Comparison of ENCODE assay signal across 23 cellular contexts in the genomic region with DNA sequence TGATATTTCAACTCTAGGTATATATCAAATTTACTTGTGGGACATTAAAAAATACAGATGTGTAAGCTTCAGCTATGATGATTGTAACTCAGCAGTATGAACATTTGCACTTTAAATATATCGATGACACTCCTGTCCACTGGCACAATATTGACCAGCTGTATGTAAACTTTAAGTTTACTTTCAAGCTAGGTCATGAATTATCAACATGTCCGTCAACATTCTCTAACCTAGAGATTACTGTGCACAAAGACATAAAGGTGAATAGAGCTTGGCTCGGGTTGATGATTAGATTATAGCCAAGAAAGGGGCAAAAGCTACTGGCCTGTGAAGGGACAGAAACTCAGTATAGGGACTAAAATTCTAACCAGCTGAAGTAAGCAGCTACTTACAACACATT.
"Had no signal": no experiment of that assay in that cellular context is flagged by ENCODE, and none has a peak within 500 bp of the region (broad histone marks: within the 10 kb centered on the region; RNA-seq: fewer than 3 reads in every experiment).

No MANE protein-coding gene starts in this region.

- DNase-seq: islet precursor cell; left ventricle myocardium inferior; midbrain; mucosa of descending colon; naive thymus-derived CD4-positive, alpha-beta T cell; ovary; sigmoid colon; small intestine; spleen; stimulated activated CD4-positive, alpha-beta T cell treated with anti-CD3 and anti-CD28 coated beads, Interleukin-4, amount 100 ng/mL, for 4 hours; stimulated activated CD8-positive, alpha-beta memory T cell treated with anti-CD3 and anti-CD28 coated beads, Interleukin-4, amount 100 ng/mL, for 48 hours; stimulated activated naive CD4-positive, alpha-beta T cell treated with Interleukin-2 at 50 U/mL for 16 hours; stimulated activated naive CD8-positive, alpha-beta T cell treated with anti-CD3 and anti-CD28 coated beads, Interleukin-15, amount 100 ng/mL, for 72 hours; substantia nigra; uterus had no signal

- H3K4me1 Mint-ChIP-seq: naive thymus-derived CD4-positive, alpha-beta T cell; stimulated activated naive CD8-positive, alpha-beta T cell treated with anti-CD3 and anti-CD28 coated beads, Interleukin-15, amount 100 ng/mL, for 72 hours had no signal

- H3K27ac Mint-ChIP-seq: naive thymus-derived CD4-positive, alpha-beta T cell; natural killer cell treated with Interleukin-12 subunit alpha and Interleukin-12 subunit beta and Interleukin-15 and Interleukin-18, amount 100 ng/mL, for 72 hours; progenitor cell of endocrine pancreas; stimulated activated memory B cell treated with anti-CD40 and anti-IgM and Interleukin-4, amounts not matched to agents 10 μg/mL and 1 μg/mL and 100 μg/mL, for 72 hours; stimulated activated naive CD8-positive, alpha-beta T cell treated with anti-CD3 and anti-CD28 coated beads, Interleukin-15, amount 100 ng/mL, for 72 hours; type B pancreatic cell had no signal

- H3K4me1 ChIP-seq: uterus had no signal

- H3K27ac ChIP-seq: hepatocyte, left ventricle myocardium inferior, ovary, right atrium auricular region, sigmoid colon, spleen, tibial nerve, uterus had no signal

- H3K27me3 Mint-ChIP-seq: naive thymus-derived CD4-positive, alpha-beta T cell; natural killer cell treated with Interleukin-12 subunit alpha and Interleukin-12 subunit beta and Interleukin-15 and Interleukin-18, amount 100 ng/mL, for 72 hours; progenitor cell of endocrine pancreas; stimulated activated memory B cell treated with anti-CD40 and anti-IgM and Interleukin-4, amounts not matched to agents 10 μg/mL and 1 μg/mL and 100 μg/mL, for 72 hours; stimulated activated naive CD8-positive, alpha-beta T cell treated with anti-CD3 and anti-CD28 coated beads, Interleukin-15, amount 100 ng/mL, for 72 hours; type B pancreatic cell had no signal

- H3K36me3 ChIP-seq: ovary, right atrium auricular region, uterus had no signal

- H3K9me3 Mint-ChIP-seq: natural killer cell treated with Interleukin-12 subunit alpha and Interleukin-12 subunit beta and Interleukin-15 and Interleukin-18, amount 100 ng/mL, for 72 hours; stimulated activated memory B cell treated with anti-CD40 and anti-IgM and Interleukin-4, amounts not matched to agents 10 μg/mL and 1 μg/mL and 100 μg/mL, for 72 hours; type B pancreatic cell had no signal

- FAIRE-seq: small intestine had no signal

- H3K4me3 Mint-ChIP-seq: naive thymus-derived CD4-positive, alpha-beta T cell; natural killer cell treated with Interleukin-12 subunit alpha and Interleukin-12 subunit beta and Interleukin-15 and Interleukin-18, amount 100 ng/mL, for 72 hours; stimulated activated memory B cell treated with anti-CD40 and anti-IgM and Interleukin-4, amounts not matched to agents 10 μg/mL and 1 μg/mL and 100 μg/mL, for 72 hours; stimulated activated naive CD8-positive, alpha-beta T cell treated with anti-CD3 and anti-CD28 coated beads, Interleukin-15, amount 100 ng/mL, for 72 hours; type B pancreatic cell had no signal

- H3K4me3 ChIP-seq: hepatocyte, left ventricle myocardium inferior, lung, mucosa of descending colon, ovary, right atrium auricular region, sigmoid colon, spleen, tibial nerve, uterus had no signal

- H3K27me3 ChIP-seq: hepatocyte, ovary, right atrium auricular region, sigmoid colon, spleen, tibial nerve, uterus had no signal

- H3K9me3 ChIP-seq: mucosa of descending colon, ovary, right atrium auricular region, uterus had no signal

- ATAC-seq: mucosa of descending colon; naive thymus-derived CD4-positive, alpha-beta T cell; natural killer cell treated with Interleukin-12 subunit alpha and Interleukin-12 subunit beta and Interleukin-15 and Interleukin-18, amount 100 ng/mL, for 72 hours; stimulated activated memory B cell treated with anti-CD40 and anti-IgM and Interleukin-4, amounts not matched to agents 10 μg/mL and 1 μg/mL and 100 μg/mL, for 72 hours; stimulated activated naive CD8-positive, alpha-beta T cell treated with anti-CD3 and anti-CD28 coated beads, Interleukin-15, amount 100 ng/mL, for 72 hours had no signal
